ENCODE assay signal across 36 cellular contexts in the genomic region with DNA sequence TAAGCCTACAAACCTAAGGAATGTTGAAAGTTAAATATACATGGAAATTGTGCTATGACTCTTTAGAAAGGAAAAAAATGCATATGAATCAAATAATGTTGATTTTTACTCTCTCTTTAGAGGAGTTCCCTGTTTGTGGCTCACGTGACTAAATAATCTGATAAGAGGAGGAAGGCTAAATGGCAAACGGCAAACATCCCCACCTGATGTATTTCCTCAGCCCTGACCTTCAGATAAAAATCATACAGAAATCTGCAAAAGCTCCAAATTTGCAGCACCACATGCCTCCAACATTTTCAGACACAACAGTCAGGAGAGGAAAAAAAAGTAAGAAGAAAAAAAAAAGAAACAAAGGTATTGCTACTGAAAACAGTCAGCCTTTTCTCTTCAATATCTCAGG.
"Had no signal": no experiment of that assay in that cellular context is flagged by ENCODE, and none has a peak within 500 bp of the region (broad histone marks: within the 10 kb centered on the region; RNA-seq: fewer than 3 reads in every experiment).

No MANE protein-coding gene starts in this region.

- ATAC-seq: activated CD8-positive, alpha-beta T cell treated with anti-CD3 and anti-CD28 coated beads for 36 hours; activated naive CD4-positive, alpha-beta T cell treated with anti-CD3 and anti-CD28 coated beads, Interleukin-2, amount 50 U/mL, for 72 hours; activated T-cell treated with anti-CD3 and anti-CD28 coated beads, Interleukin-2, amount 50 U/mL, for 4 hours; activated T-cell treated with anti-CD3 and anti-CD28 coated beads, Interleukin-2, amount 50 U/mL, for 72 hours; activated T-helper 17 cell treated with anti-CD3 and anti-CD28 coated beads, Interleukin-2, amount 50 U/mL, for 72 hours had no signal

- H3K27me3 ChIP-seq: ascending aorta, brain microvascular endothelial cell had no signal

- H3K36me3 ChIP-seq: ascending aorta, brain microvascular endothelial cell, breast epithelium had no signal

- H3K4me3 Mint-ChIP-seq: activated B cell treated with CpG ODN at 0.5 μM for 24 hours; activated CD4-positive, alpha-beta memory T cell treated with anti-CD3 and anti-CD28 coated beads for 36 hours; activated CD4-positive, alpha-beta T cell treated with anti-CD3 and anti-CD28 coated beads, Interleukin-2, amount 10 ng/mL, durations not matched to agents 24 days and 14 days; activated CD8-positive, alpha-beta T cell treated with anti-CD3 and anti-CD28 coated beads for 36 hours; activated naive CD4-positive, alpha-beta T cell treated with anti-CD3 and anti-CD28 coated beads for 36 hours; activated naive CD8-positive, alpha-beta T cell treated with anti-CD3 and anti-CD28 coated beads for 36 hours; activated T-cell treated with anti-CD3 and anti-CD28 coated beads, Interleukin-2, amount 50 U/mL, for 4 hours; activated T-cell treated with anti-CD3 and anti-CD28 coated beads, Interleukin-2, amount 50 U/mL, for 72 hours; activated T-helper 1 cell treated with anti-CD3 and anti-CD28 coated beads, Interleukin-12 subunit alpha, Interleukin-12 subunit beta, Interleukin-2, Interleukin-4 antibody, amounts not matched to agents 30 ng/mL and 10 ng/mL and 1 ng/mL, durations not matched to agents 14 hours and 24 hours and 36 hours; activated T-helper 17 cell treated with anti-CD3 and anti-CD28 coated beads, Interleukin-2, amount 50 U/mL, for 72 hours; T-helper 1 cell treated with Interleukin-12 subunit alpha and Interleukin-12 subunit beta and Interleukin-4 antibody, amounts not matched to agents 30 μg/mL and 1 μg/mL, for 36 hours; T-helper 2 cell treated with Interferon-gamma antibody and Interleukin-4, amounts not matched to agents 5 μg/mL and 100 μg/mL, for 36 hours had no signal

- H3K27me3 Mint-ChIP-seq: activated B cell treated with CpG ODN at 0.5 μM for 24 hours; activated CD4-positive, alpha-beta memory T cell treated with anti-CD3 and anti-CD28 coated beads for 36 hours; activated CD4-positive, alpha-beta T cell treated with anti-CD3 and anti-CD28 coated beads, Interleukin-2, amount 10 ng/mL, durations not matched to agents 24 days and 14 days; activated CD8-positive, alpha-beta T cell treated with anti-CD3 and anti-CD28 coated beads for 36 hours had no signal

- DNase-seq: activated B cell treated with CpG ODN at 0.5 μM for 24 hours; activated CD4-positive, alpha-beta memory T cell treated with anti-CD3 and anti-CD28 coated beads for 36 hours; activated CD4-positive, alpha-beta T cell treated with anti-CD3 and anti-CD28 coated beads for 4 hours; activated CD4-positive, alpha-beta T cell treated with anti-CD3 and anti-CD28 coated beads, Interleukin-2, amount 10 ng/mL, durations not matched to agents 24 days and 14 days; activated CD4-positive, alpha-beta T cell treated with anti-CD3 and anti-CD28 coated beads, Interleukin-2, amount 50 U/mL, for 1 hour; activated CD4-positive, alpha-beta T cell treated with anti-CD3 and anti-CD28 coated beads, Interleukin-2, amount 50 U/mL, for 4 hours; activated CD4-positive, CD25-positive, alpha-beta regulatory T cell treated with anti-CD3 and anti-CD28 coated beads, Interleukin-2, amount 50 U/mL, for 72 hours; activated CD8-positive, alpha-beta memory T cell treated with anti-CD3 and anti-CD28 coated beads, Interleukin-2, amount 50 U/mL, for 4 hours; activated CD8-positive, alpha-beta T cell treated with anti-CD3 and anti-CD28 coated beads for 36 hours; activated effector memory CD4-positive, alpha-beta T cell treated with anti-CD3 and anti-CD28 coated beads, Interleukin-2, amount 50 U/mL, for 16 hours; activated gamma-delta T cell treated with Interleukin-2 at 50 U/mL for 16 hours; activated naive CD4-positive, alpha-beta T cell; activated naive CD4-positive, alpha-beta T cell treated with anti-CD3 and anti-CD28 coated beads for 36 hours; activated naive CD4-positive, alpha-beta T cell treated with anti-CD3 and anti-CD28 coated beads, Interleukin-2, amount 50 U/mL, for 16 hours; activated naive CD8-positive, alpha-beta T cell treated with anti-CD3 and anti-CD28 coated beads for 36 hours; activated T-cell treated with anti-CD3 and anti-CD28 coated beads for 4 hours; activated T-cell treated with anti-CD3 and anti-CD28 coated beads, Interleukin-2, amount 50 U/mL, for 1 hour; activated T-cell treated with anti-CD3 and anti-CD28 coated beads, Interleukin-2, amount 50 U/mL, for 4 hours; activated T-cell treated with anti-CD3 and anti-CD28 coated beads, Interleukin-2, amount 50 U/mL, for 72 hours; amygdala; anterior cingulate cortex; brain microvascular endothelial cell; central memory CD4-positive, alpha-beta T cell; cerebellar nuclear complex; T-helper 1 cell; T-helper 2 cell; T-helper 9 cell had no signal

- H3K9me3 ChIP-seq: ascending aorta, breast epithelium had no signal

- H3K9me3 Mint-ChIP-seq: activated B cell treated with CpG ODN at 0.5 μM for 24 hours; activated CD4-positive, alpha-beta memory T cell treated with anti-CD3 and anti-CD28 coated beads for 36 hours; activated CD4-positive, alpha-beta T cell treated with anti-CD3 and anti-CD28 coated beads, Interleukin-2, amount 10 ng/mL, durations not matched to agents 24 days and 14 days; activated CD8-positive, alpha-beta T cell treated with anti-CD3 and anti-CD28 coated beads for 36 hours; activated naive CD4-positive, alpha-beta T cell treated with anti-CD3 and anti-CD28 coated beads for 36 hours; activated naive CD4-positive, alpha-beta T cell treated with anti-CD3 and anti-CD28 coated beads, Interleukin-2, amount 50 U/mL, for 72 hours; activated naive CD8-positive, alpha-beta T cell treated with anti-CD3 and anti-CD28 coated beads for 36 hours; activated T-cell treated with anti-CD3 and anti-CD28 coated beads, Interleukin-2, amount 50 U/mL, for 4 hours; activated T-cell treated with anti-CD3 and anti-CD28 coated beads, Interleukin-2, amount 50 U/mL, for 72 hours; activated T-helper 1 cell treated with anti-CD3 and anti-CD28 coated beads, Interleukin-12 subunit alpha, Interleukin-12 subunit beta, Interleukin-2, Interleukin-4 antibody, amounts not matched to agents 30 ng/mL and 10 ng/mL and 1 ng/mL, durations not matched to agents 14 hours and 24 hours and 36 hours; activated T-helper 17 cell treated with anti-CD3 and anti-CD28 coated beads, Interleukin-2, amount 50 U/mL, for 72 hours; T-helper 1 cell treated with Interleukin-12 subunit alpha and Interleukin-12 subunit beta and Interleukin-4 antibody, amounts not matched to agents 30 μg/mL and 1 μg/mL, for 36 hours; T-helper 2 cell treated with Interferon-gamma antibody and Interleukin-4, amounts not matched to agents 5 μg/mL and 100 μg/mL, for 36 hours had no signal

- H3K4me1 Mint-ChIP-seq: activated B cell treated with CpG ODN at 0.5 μM for 24 hours; activated CD4-positive, alpha-beta T cell treated with anti-CD3 and anti-CD28 coated beads, Interleukin-2, amount 10 ng/mL, durations not matched to agents 24 days and 14 days; activated naive CD8-positive, alpha-beta T cell treated with anti-CD3 and anti-CD28 coated beads for 36 hours; activated T-helper 17 cell treated with anti-CD3 and anti-CD28 coated beads, Interleukin-2, amount 50 U/mL, for 72 hours had no signal

- H3K36me3 Mint-ChIP-seq: activated CD4-positive, alpha-beta memory T cell treated with anti-CD3 and anti-CD28 coated beads for 36 hours; activated naive CD4-positive, alpha-beta T cell treated with anti-CD3 and anti-CD28 coated beads, Interleukin-2, amount 50 U/mL, for 72 hours; activated naive CD8-positive, alpha-beta T cell treated with anti-CD3 and anti-CD28 coated beads for 36 hours had no signal

- FAIRE-seq: TTC549 had no signal

- H3K4me3 ChIP-seq: ascending aorta, breast epithelium had no signal

- H3K27ac ChIP-seq: ascending aorta, brain microvascular endothelial cell, breast epithelium, VCaP had no signal

- H3K4me1 ChIP-seq: ascending aorta, breast epithelium had no signal

- H3K27ac Mint-ChIP-seq: activated B cell treated with CpG ODN at 0.5 μM for 24 hours; activated CD4-positive, alpha-beta memory T cell treated with anti-CD3 and anti-CD28 coated beads for 36 hours; activated CD4-positive, alpha-beta T cell treated with anti-CD3 and anti-CD28 coated beads, Interleukin-2, amount 10 ng/mL, durations not matched to agents 24 days and 14 days; activated CD8-positive, alpha-beta T cell treated with anti-CD3 and anti-CD28 coated beads for 36 hours; activated naive CD4-positive, alpha-beta T cell treated with anti-CD3 and anti-CD28 coated beads for 36 hours; activated naive CD4-positive, alpha-beta T cell treated with anti-CD3 and anti-CD28 coated beads, Interleukin-2, amount 50 U/mL, for 72 hours; activated naive CD8-positive, alpha-beta T cell treated with anti-CD3 and anti-CD28 coated beads for 36 hours; activated T-cell treated with anti-CD3 and anti-CD28 coated beads, Interleukin-2, amount 50 U/mL, for 72 hours; activated T-helper 1 cell treated with anti-CD3 and anti-CD28 coated beads, Interleukin-12 subunit alpha, Interleukin-12 subunit beta, Interleukin-2, Interleukin-4 antibody, amounts not matched to agents 30 ng/mL and 10 ng/mL and 1 ng/mL, durations not matched to agents 14 hours and 24 hours and 36 hours; activated T-helper 17 cell treated with anti-CD3 and anti-CD28 coated beads, Interleukin-2, amount 50 U/mL, for 72 hours; T-helper 1 cell treated with Interleukin-12 subunit alpha and Interleukin-12 subunit beta and Interleukin-4 antibody, amounts not matched to agents 30 μg/mL and 1 μg/mL, for 36 hours; T-helper 2 cell treated with Interferon-gamma antibody and Interleukin-4, amounts not matched to agents 5 μg/mL and 100 μg/mL, for 36 hours had no signal
